In genomic region chr9:94717656-94718225, GRCh38 we compare ENCODE assay signal across 25 cellular contexts. TPM values are rescaled to one million over a fixed set of nuclear protein-coding genes. Genes with fewer than 3 reads are reported as not detected.
DNase-seq lines count a peak whose midpoint lies in the region; FAIRE-seq and TF ChIP-seq lines count a peak whose summit lies in the region.
"Had no signal": no experiment of that assay in that cellular context is flagged by ENCODE, and none has a peak within 500 bp of the region (broad histone marks: within the 10 kb centered on the region; RNA-seq: fewer than 3 reads in every experiment).

No MANE protein-coding gene starts in this region.

- no peak overlapping the region for H3K4me3 Mint-ChIP-seq in activated T-helper 1 cell treated with anti-CD3 and anti-CD28 coated beads, Interleukin-12 subunit alpha, Interleukin-12 subunit beta, Interleukin-2, Interleukin-4 antibody, amounts not matched to agents 30 ng/mL and 10 ng/mL and 1 ng/mL, durations not matched to agents 14 hours and 24 hours and 36 hours
- H3K4me3 Mint-ChIP-seq: activated CD8-positive, alpha-beta memory T cell treated with anti-CD3 and anti-CD28 coated beads, Interleukin-2, amount 10 ng/mL, durations not matched to agents 7 days and 5 days; activated naive CD8-positive, alpha-beta T cell treated with anti-CD3 and anti-CD28 coated beads, Interleukin-2, amount 50 U/mL, for 24 hours; natural killer cell treated with Interleukin-12 subunit alpha and Interleukin-12 subunit beta and Interleukin-15 and Interleukin-18, amount 100 ng/mL, for 72 hours had no signal

- H3K4me2 ChIP-seq in Karpas-422 (ENCODE audit: low read depth, low read length, poor library complexity, severe bottlenecking) = no peak overlapping the region

- H3K36me3 ChIP-seq in Karpas-422 (ENCODE audit: insufficient read depth, low read length) (no peaks in the 10 kb centered on the region), brain microvascular endothelial cell (replicated peaks) (no peaks in the 10 kb centered on the region)
- H3K36me3 ChIP-seq: cardiac muscle cell, stomach had no signal

- no peak overlapping the region for H3K9ac ChIP-seq in Karpas-422 (ENCODE audit: low read length)
- H3K9ac ChIP-seq: parathyroid adenoma had no signal

- peaks cover 5% of the 10 kb centered on the region; the same call in 1 of the 2 replicates for H3K9me3 ChIP-seq in Karpas-422 (ENCODE audit: low read length)
- H3K9me3 ChIP-seq: stomach had no signal

- FAIRE-seq in GM19239 (lab: Jason Lieb, UNC) = no peak
- FAIRE-seq: A204.1, D721Med, TTC549 had no signal

- no peaks in the 10 kb centered on the region for H3K27me3 ChIP-seq in Karpas-422 (ENCODE audit: low read length)
- no peaks in the 10 kb centered on the region for H3K27me3 ChIP-seq in brain microvascular endothelial cell (replicated peaks)
- H3K27me3 ChIP-seq: cardiac muscle cell, stomach had no signal

- no peaks in the 10 kb centered on the region for H3K79me2 ChIP-seq in Karpas-422 (ENCODE audit: low read length)
- H3K79me2 ChIP-seq: parathyroid adenoma had no signal

- H2AFZ ChIP-seq in Karpas-422 (ENCODE audit: low read length) = no peak overlapping the region
- H2AFZ ChIP-seq: parathyroid adenoma had no signal

- in situ Hi-C loops in brain microvascular endothelial cell (cut with HindIII; ENCODE audit: low pct_ligation_motif_present, low sequenced_read_pairs) = no loop called here

- H3K4me3 ChIP-seq in Karpas-422 (ENCODE audit: low read length) (no peak overlapping the region), brain microvascular endothelial cell (ENCODE audit: low read depth, low read length) (no peak overlapping the region), fibroblast of the aortic adventitia (ENCODE audit: low read depth, low read length) (no peak overlapping the region)
- H3K4me3 ChIP-seq: cardiac muscle cell, stomach had no signal

- H3K4me1 ChIP-seq in Karpas-422 (ENCODE audit: low read length) = no peaks in the 10 kb centered on the region
- H3K4me1 ChIP-seq: parathyroid adenoma, stomach had no signal

- DNase-seq in A172 (ENCODE audit: low spot score) = peak; percentile 46
- DNase-seq in Karpas-422 = peak; percentile 33
- peak; percentile 35 for DNase-seq in brain microvascular endothelial cell
- peak; percentile 85 for DNase-seq in fibroblast of the aortic adventitia (ENCODE audit: low read depth)
- DNase-seq in NCI-H2196 (lab: John Stamatoyannopoulos, UW; ENCODE audit: unreplicated experiment) = no peak
- no peak for DNase-seq in NCI-H446 (lab: John Stamatoyannopoulos, UW)
- no peak for DNase-seq in activated T-helper 1 cell treated with anti-CD3 and anti-CD28 coated beads, Interleukin-12 subunit alpha, Interleukin-12 subunit beta, Interleukin-2, Interleukin-4 antibody, amounts not matched to agents 30 ng/mL and 10 ng/mL and 1 ng/mL, durations not matched to agents 14 hours and 24 hours and 36 hours (ENCODE audit: low spot score)
- DNase-seq in GM19239 (ENCODE audit: insufficient read length, low spot score) = no peak
- DNase-seq: activated CD4-positive, alpha-beta T cell treated with anti-CD3 and anti-CD28 coated beads for 4 hours; activated CD8-positive, alpha-beta memory T cell treated with anti-CD3 and anti-CD28 coated beads, Interleukin-2, amount 10 ng/mL, durations not matched to agents 7 days and 5 days; activated naive CD8-positive, alpha-beta T cell treated with anti-CD3 and anti-CD28 coated beads, Interleukin-2, amount 50 U/mL, for 24 hours; C1 segment of cervical spinal cord; GOT3; hypothalamus; NCI-H1694; NCI-H345; stimulated activated CD4-positive, alpha-beta T cell treated with anti-CD3 and anti-CD28 coated beads, Interleukin-1b, Interleukin-23, amount 100 ng/mL, for 48 hours; stomach had no signal

- TF ChIP-seq CTCF in brain microvascular endothelial cell (IDR thresholded peaks at IDR 0.05; ENCODE audit: low read depth, low read length, missing control alignments) (no peak), fibroblast of the aortic adventitia (IDR thresholded peaks at IDR 0.05; ENCODE audit: insufficient read depth, low read length) (no peak)

- H3K27ac Mint-ChIP-seq in activated T-helper 1 cell treated with anti-CD3 and anti-CD28 coated beads, Interleukin-12 subunit alpha, Interleukin-12 subunit beta, Interleukin-2, Interleukin-4 antibody, amounts not matched to agents 30 ng/mL and 10 ng/mL and 1 ng/mL, durations not matched to agents 14 hours and 24 hours and 36 hours = no peak overlapping the region
- H3K27ac Mint-ChIP-seq: activated CD8-positive, alpha-beta memory T cell treated with anti-CD3 and anti-CD28 coated beads, Interleukin-2, amount 10 ng/mL, durations not matched to agents 7 days and 5 days; activated naive CD8-positive, alpha-beta T cell treated with anti-CD3 and anti-CD28 coated beads, Interleukin-2, amount 50 U/mL, for 24 hours; activated T-helper 2 cell treated with anti-CD3 and anti-CD28 coated beads, Interferon-gamma antibody, Interleukin-2, Interleukin-4, amounts not matched to agents 10 μg/mL and 5 μg/mL and 100 μg/mL, durations not matched to agents 14 hours and 24 hours and 36 hours; natural killer cell treated with Interleukin-12 subunit alpha and Interleukin-12 subunit beta and Interleukin-15 and Interleukin-18, amount 100 ng/mL, for 72 hours had no signal

- H3K27ac ChIP-seq in Karpas-422 (ENCODE audit: low read length) (no peak overlapping the region), brain microvascular endothelial cell (no peak overlapping the region)
- H3K27ac ChIP-seq: cardiac muscle cell, parathyroid adenoma, stomach had no signal

- intact Hi-C loops in activated T-helper 1 cell treated with anti-CD3 and anti-CD28 coated beads, Interleukin-12 subunit alpha, Interleukin-12 subunit beta, Interleukin-2, Interleukin-4 antibody, amounts not matched to agents 30 ng/mL and 10 ng/mL and 1 ng/mL, durations not matched to agents 14 hours and 24 hours and 36 hours (cut with micrococcal nuclease) = no loop called here

- peaks cover 8% of the 10 kb centered on the region for H3K9me3 Mint-ChIP-seq in activated T-helper 1 cell treated with anti-CD3 and anti-CD28 coated beads, Interleukin-12 subunit alpha, Interleukin-12 subunit beta, Interleukin-2, Interleukin-4 antibody, amounts not matched to agents 30 ng/mL and 10 ng/mL and 1 ng/mL, durations not matched to agents 14 hours and 24 hours and 36 hours
- H3K9me3 Mint-ChIP-seq: activated naive CD8-positive, alpha-beta T cell treated with anti-CD3 and anti-CD28 coated beads, Interleukin-2, amount 50 U/mL, for 24 hours; natural killer cell treated with Interleukin-12 subunit alpha and Interleukin-12 subunit beta and Interleukin-15 and Interleukin-18, amount 100 ng/mL, for 72 hours had no signal

- H3K27me3 Mint-ChIP-seq in activated T-helper 1 cell treated with anti-CD3 and anti-CD28 coated beads, Interleukin-12 subunit alpha, Interleukin-12 subunit beta, Interleukin-2, Interleukin-4 antibody, amounts not matched to agents 30 ng/mL and 10 ng/mL and 1 ng/mL, durations not matched to agents 14 hours and 24 hours and 36 hours (ENCODE audit: insufficient read depth) = peaks cover 2% of the 10 kb centered on the region

- no peaks in the 10 kb centered on the region for H3K36me3 Mint-ChIP-seq in activated T-helper 1 cell treated with anti-CD3 and anti-CD28 coated beads, Interleukin-12 subunit alpha, Interleukin-12 subunit beta, Interleukin-2, Interleukin-4 antibody, amounts not matched to agents 30 ng/mL and 10 ng/mL and 1 ng/mL, durations not matched to agents 14 hours and 24 hours and 36 hours (ENCODE audit: low read depth)
- H3K36me3 Mint-ChIP-seq: activated CD8-positive, alpha-beta memory T cell treated with anti-CD3 and anti-CD28 coated beads, Interleukin-2, amount 10 ng/mL, durations not matched to agents 7 days and 5 days; natural killer cell treated with Interleukin-12 subunit alpha and Interleukin-12 subunit beta and Interleukin-15 and Interleukin-18, amount 100 ng/mL, for 72 hours had no signal

- no peaks in the 10 kb centered on the region for H3K9me2 ChIP-seq in Karpas-422 (replicated peaks; ENCODE audit: insufficient read depth, low read length)

- no peaks in the 10 kb centered on the region for H4K20me1 ChIP-seq in Karpas-422 (ENCODE audit: insufficient read depth, low read depth, low read length)

- H3K4me1 Mint-ChIP-seq in activated T-helper 1 cell treated with anti-CD3 and anti-CD28 coated beads, Interleukin-12 subunit alpha, Interleukin-12 subunit beta, Interleukin-2, Interleukin-4 antibody, amounts not matched to agents 30 ng/mL and 10 ng/mL and 1 ng/mL, durations not matched to agents 14 hours and 24 hours and 36 hours (ENCODE audit: low read depth) = no peaks in the 10 kb centered on the region
- H3K4me1 Mint-ChIP-seq: activated CD8-positive, alpha-beta memory T cell treated with anti-CD3 and anti-CD28 coated beads, Interleukin-2, amount 10 ng/mL, durations not matched to agents 7 days and 5 days; activated naive CD8-positive, alpha-beta T cell treated with anti-CD3 and anti-CD28 coated beads, Interleukin-2, amount 50 U/mL, for 24 hours had no signal

RNA-seq across cellular contexts. Expression of gene AOPEP, which starts 8.8 kb away (rescaled TPM):
- 31.0 and 41.0 TPM in 2 replicates for total RNA-seq in A172 (2014; rRNA removed; shearing (Covaris generic))
- total RNA-seq in Karpas-422 (2014; rRNA removed; shearing (Covaris generic); ENCODE audit: low replicate concordance) = 22.7 and 25.0 TPM in 2 replicates
- 39.7 and 82.3 TPM in 2 replicates for total RNA-seq in fibroblast of the aortic adventitia (ENCODE audit: low replicate concordance)
- 20.5 and 22.5 TPM in 2 replicates for total RNA-seq in activated T-helper 1 cell treated with anti-CD3 and anti-CD28 coated beads, Interleukin-12 subunit alpha, Interleukin-12 subunit beta, Interleukin-2, Interleukin-4 antibody, amounts not matched to agents 30 ng/mL and 10 ng/mL and 1 ng/mL, durations not matched to agents 14 hours and 24 hours and 36 hours

Comparison
In these comparisons a context has a peak if more than half of its experiments do, and no peak if none do; other contexts are left out.
1. DNase-seq: peak in A172 (single experiment), Karpas-422 (single experiment), brain microvascular endothelial cell (single experiment) and fibroblast of the aortic adventitia (single experiment); none in NCI-H2196 (single experiment), NCI-H446 (0 of 2), activated T-helper 1 cell treated with anti-CD3 and anti-CD28 coated beads, Interleukin-12 subunit alpha, Interleukin-12 subunit beta, Interleukin-2, Interleukin-4 antibody, amounts not matched to agents 30 ng/mL and 10 ng/mL and 1 ng/mL, durations not matched to agents 14 hours and 24 hours and 36 hours (single experiment) and GM19239 (single experiment).